In genomic region chr2:190881480-190882326, GRCh38 we compare ENCODE assay signal across 8 cellular contexts. TPM values are rescaled to one million over a fixed set of nuclear protein-coding genes. Genes with fewer than 3 reads are reported as not detected.
A peak's percentile ranks its signal among the peaks of the same experiment; 100 is the strongest.
DNase-seq lines count a peak whose midpoint lies in the region; ATAC-seq and TF ChIP-seq lines count a peak whose summit lies in the region.

No MANE protein-coding gene starts in this region.

- no peaks in the 10 kb centered on the region for H3K27me3 ChIP-seq in BJ (ENCODE audit: control insufficient read depth, insufficient read depth, low read length)
- no peaks in the 10 kb centered on the region for H3K27me3 ChIP-seq in dorsolateral prefrontal cortex
- no peaks in the 10 kb centered on the region for H3K27me3 ChIP-seq in lung (ENCODE audit: control insufficient read depth, insufficient read depth)

- POLR2A ChIA-PET in BJ (lab: Charles Lee), result interaction anchor here (0.6 to 2.1 kb wide), 7 partner anchors 15 to 221 kb away, joined by 3 to 17 read pairs (median 5); no protein-coding TSS in a partner anchor

- peaks cover 3 to 9% of the 10 kb centered on the region in 2 donors for H3K4me1 ChIP-seq in lung (ENCODE audit: control insufficient read depth in 2 of 2, insufficient read depth in 2 of 2, low read length in 2 of 2)

- H3K4me3 ChIP-seq in BJ (ENCODE audit: low read depth, low read length) (peak overlapping the region; percentile 99), dorsolateral prefrontal cortex (peak overlapping the region; percentile 72 to 98 (median 89)), lung (peak overlapping the region; percentile 98)

- H3K36me3 ChIP-seq in BJ (ENCODE audit: control insufficient read depth, insufficient read depth, low read length), result no peaks in the 10 kb centered on the region
- no peaks in the 10 kb centered on the region for H3K36me3 ChIP-seq in lung (ENCODE audit: control insufficient read depth in 2 of 2, insufficient read depth in 2 of 2, low read length in 2 of 2)

- CTCF ChIA-PET in BJ (lab: Yijun Ruan, JAX), result interaction anchor here (0.7 to 1.4 kb wide), 3 partner anchors 19 to 32 kb away, joined by 3 to 4 read pairs (median 3); no protein-coding TSS in a partner anchor

- TF ChIP-seq CTCF in BJ (IDR thresholded peaks at IDR 0.05; ENCODE audit: insufficient read depth, low read depth, low read length) (no peak), dorsolateral prefrontal cortex (IDR thresholded peaks at IDR 0.05 in 54 of 56, conservative IDR thresholded peaks at IDR 0.05 in 2 of 56; ENCODE audit: low read depth in 1 of 56, partially characterized antibody in 56 of 56) (peak in 4 of 56 donors; percentile 10 to 16 (median 12)), lung (IDR thresholded peaks at IDR 0.05; ENCODE audit: control extremely low read depth, extremely low read depth) (no peak)

- no peaks in the 10 kb centered on the region for H3K9me3 ChIP-seq in lung (ENCODE audit: control insufficient read depth in 2 of 2, insufficient read depth in 1 of 2, low read length in 1 of 2)

- H3K27ac ChIP-seq in dorsolateral prefrontal cortex (peak overlapping the region; percentile 58 to 99 (median 95)), lung (ENCODE audit: low read depth in 1 of 2, low read length in 1 of 2) (peak overlapping the region; percentile 89 to 97)

- ATAC-seq in HG03442 (IDR thresholded peaks at IDR 0.05; ENCODE audit: unreplicated experiment) (peak; percentile 41), lung (ENCODE audit: insufficient read depth, low FRiP score) (peak; percentile 36)

- 0% methylated on average over 47 to 56 of the region's 56 CpGs for WGBS in lung, 2 donors

- intact Hi-C loops in dorsolateral prefrontal cortex (cut with DNase I), result loop anchor here (2.0 to 10.0 kb wide), 4 partner anchors 131 to 477 kb away; partner anchors contain the start of genes STAT1 (in 2 of the 2) and MFSD6 (in 1 of the 2)

- DNase-seq in BJ (ENCODE audit: low read depth) (no peak), GM19238 (ENCODE audit: insufficient read length, low spot score) (peak; percentile 28), NCI-H748 (lab: John Stamatoyannopoulos, UW; ENCODE audit: unreplicated experiment) (peak; percentile 93), dorsolateral prefrontal cortex (peak; percentile 34 to 70 (median 52)), lung (ENCODE audit: low spot score) (peak; percentile 77)
- DNase-seq in activated CD4-positive, alpha-beta T cell treated with anti-CD3 and anti-CD28 coated beads, Interleukin-2, amount 50 U/mL, for 4 hours, result peak; percentile 62 to 63
- DNase-seq in stimulated activated CD8-positive, alpha-beta memory T cell treated with anti-CD3 and anti-CD28 coated beads, Interleukin-12 subunit alpha, Interleukin-12 subunit beta, amount 100 ng/mL, for 1 hour (ENCODE audit: low read depth), result peak; percentile 55

RNA-seq across cellular contexts. Expression of gene GLS, which starts 1.1 kb away (rescaled TPM):
- polyA plus RNA-seq in BJ (2011; rRNA removed), result 132 and 372 TPM in 2 replicates
- polyA minus RNA-seq in BJ (2011; rRNA and poly(A)+ RNA removed), result 342 and 344 TPM in 2 replicates
- total RNA-seq in dorsolateral prefrontal cortex, result 100 to 1,000 TPM; 130 to 387 (median 309) TPM
- 100 to 1,000 TPM; 145 to 318 TPM for total RNA-seq in lung
- polyA plus RNA-seq in lung, result 10 to 100 TPM; 31.1 to 62.7 TPM
